ENCODE assay signal across 20 cellular contexts in the genomic region with DNA sequence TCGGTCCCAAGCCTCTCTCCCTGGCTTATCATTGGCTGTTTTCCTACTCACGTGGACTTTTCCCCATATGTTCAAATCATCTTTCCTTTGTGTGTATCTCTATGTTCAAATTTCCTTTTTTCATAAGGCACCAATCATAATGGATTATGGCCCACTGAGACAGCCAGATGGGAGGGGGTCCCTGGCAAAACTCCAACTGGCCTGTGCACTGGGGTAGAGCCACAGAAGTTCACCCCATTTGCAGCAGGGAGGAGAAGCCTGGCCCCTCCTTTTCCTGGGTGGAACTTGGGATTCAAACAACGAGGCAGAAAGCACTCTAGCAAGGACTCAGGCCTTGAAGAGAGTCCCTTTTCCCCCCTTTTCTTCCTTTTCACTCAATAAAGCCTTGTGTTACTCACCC.
"Had no signal": no experiment of that assay in that cellular context is flagged by ENCODE, and none has a peak within 500 bp of the region (broad histone marks: within the 10 kb centered on the region; RNA-seq: fewer than 3 reads in every experiment).

No MANE protein-coding gene starts in this region.

- H3K27me3 Mint-ChIP-seq: T-cell had no signal

- H3K27ac ChIP-seq: SJSA1, SK-N-MC had no signal

- H3K4me1 ChIP-seq: SJSA1 had no signal

- H3K4me3 ChIP-seq: SJSA1, SK-N-MC had no signal

- H3K27ac Mint-ChIP-seq: T-cell had no signal

- H3K27me3 ChIP-seq: SJSA1 had no signal

- H3K36me3 ChIP-seq: SJSA1 had no signal

- H3K36me3 Mint-ChIP-seq: T-cell had no signal

- DNase-seq: IMR-90, Karpas-422, KG1, MM.1S, NCI-H1092 treated with DMSO at 0.1 percent for 48 hours, NCI-H1436, NCI-H187, NCI-H2029, NCI-H2081 treated with DMSO at 0.1 percent for 48 hours, NCI-H226, NCI-H446, NCI-H510A, NCI-H524 treated with DMSO at 0.1 percent for 48 hours, Right ventricle myocardium superior, RPMI8226, SIG-M5, SW 1271, T-cell had no signal

- H3K4me1 Mint-ChIP-seq: T-cell had no signal

- H3K4me3 Mint-ChIP-seq: T-cell had no signal

- H3K9me3 ChIP-seq: SJSA1 had no signal
